Comparison of ENCODE assay signal across 1 cellular context in genomic region chr9:19049872-19050636, GRCh38.
A peak's percentile ranks its signal among the peaks of the same experiment; 100 is the strongest.
TF ChIP-seq lines count a peak whose summit lies in the region.

No MANE protein-coding gene starts in this region.

TF ChIP-seq in HepG2, 621 proteins besides CTCF, POLR2A, EP300 and RAD21 (continued from another document):
- TF ChIP-seq ZNF513 (CRISPR knock-in tag; conservative IDR thresholded peaks at IDR 0.05) (no peak), ZNF484 (CRISPR knock-in tag; IDR thresholded peaks at IDR 0.05; ENCODE audit: borderline replicate concordance, low read depth) (no peak), SP2 (CRISPR knock-in tag; IDR thresholded peaks at IDR 0.05) (no peak), ZNF205 (CRISPR knock-in tag; IDR thresholded peaks at IDR 0.05) (no peak), JUNB (CRISPR knock-in tag; IDR thresholded peaks at IDR 0.05; ENCODE audit: borderline replicate concordance) (no peak), HOXA5 (CRISPR knock-in tag; IDR thresholded peaks at IDR 0.05) (no peak), PAXIP1 (CRISPR knock-in tag; conservative IDR thresholded peaks at IDR 0.05) (no peak), ZFP82 (CRISPR knock-in tag; IDR thresholded peaks at IDR 0.05; ENCODE audit: borderline replicate concordance) (no peak), FOXC1 (CRISPR knock-in tag; IDR thresholded peaks at IDR 0.05; ENCODE audit: borderline replicate concordance) (no peak), TAF1 (CRISPR knock-in tag; IDR thresholded peaks at IDR 0.05) (0 out of 2 replicates have a peak, but pooled peaks have one; percentile 1), ZNF207 (IDR thresholded peaks at IDR 0.05; ENCODE audit: borderline replicate concordance) (no peak), MAFK (conservative IDR thresholded peaks at IDR 0.05 in 1 of 2, IDR thresholded peaks at IDR 0.05 in 1 of 2; ENCODE audit: low read length in 2 of 2) (peak in 1 of 2 experiments; percentile 82; a peak in 2 of 4 replicates), ZNF704 (CRISPR knock-in tag; IDR thresholded peaks at IDR 0.05; ENCODE audit: borderline replicate concordance) (no peak), MTF2 (CRISPR knock-in tag; IDR thresholded peaks at IDR 0.05; ENCODE audit: borderline replicate concordance) (no peak), PLRG1 (conservative IDR thresholded peaks at IDR 0.05) (no peak), SMARCC2 (IDR thresholded peaks at IDR 0.05) (no peak), MTA3 (CRISPR knock-in tag; IDR thresholded peaks at IDR 0.05) (no peak), MAFF (IDR thresholded peaks at IDR 0.05; ENCODE audit: low read depth, low read length) (peak; percentile 79), IKZF4 (CRISPR knock-in tag; IDR thresholded peaks at IDR 0.05; ENCODE audit: borderline replicate concordance, low read depth, not compliant biosample characterization) (peak; percentile 7), ZNF597 (CRISPR knock-in tag; IDR thresholded peaks at IDR 0.05) (no peak), CC2D1A (CRISPR knock-in tag; IDR thresholded peaks at IDR 0.05) (no peak), ZNF160 (CRISPR knock-in tag; IDR thresholded peaks at IDR 0.05) (no peak), NCOA1 (CRISPR knock-in tag; IDR thresholded peaks at IDR 0.05) (no peak), ZMAT3 (CRISPR knock-in tag; conservative IDR thresholded peaks at IDR 0.05) (no peak), GATA4 (IDR thresholded peaks at IDR 0.05; ENCODE audit: borderline replicate concordance, low read depth) (no peak), ZNF709 (CRISPR knock-in tag; IDR thresholded peaks at IDR 0.05) (no peak), AGO1 (IDR thresholded peaks at IDR 0.05; ENCODE audit: low read depth, low read length, poor library complexity, severe bottlenecking) (no peak), TCF7 (IDR thresholded peaks at IDR 0.05; ENCODE audit: low read depth) (no peak), BRF2 (CRISPR knock-in tag; IDR thresholded peaks at IDR 0.05) (no peak), ZBTB42 (CRISPR knock-in tag; IDR thresholded peaks at IDR 0.05) (no peak), TFAP4 (IDR thresholded peaks at IDR 0.05; ENCODE audit: borderline replicate concordance, low read depth) (peak; percentile 64; the same call in 1 of the 2 replicates), ZNF691 (CRISPR knock-in tag; IDR thresholded peaks at IDR 0.05; ENCODE audit: borderline replicate concordance, low read depth) (no peak), ZNF615 (CRISPR knock-in tag; IDR thresholded peaks at IDR 0.05; ENCODE audit: borderline replicate concordance) (0 out of 2 replicates have a peak, but pooled peaks have one; percentile 43), JDP2 (CRISPR knock-in tag; IDR thresholded peaks at IDR 0.05; ENCODE audit: borderline replicate concordance) (no peak), ZBTB1 (CRISPR knock-in tag; IDR thresholded peaks at IDR 0.05; ENCODE audit: borderline replicate concordance) (no peak), ZNF549 (CRISPR knock-in tag; IDR thresholded peaks at IDR 0.05) (no peak), HOXA3 (CRISPR knock-in tag; IDR thresholded peaks at IDR 0.05) (no peak), ZNF724P (CRISPR knock-in tag; IDR thresholded peaks at IDR 0.05; ENCODE audit: borderline replicate concordance) (no peak), KLF9 (CRISPR knock-in tag; IDR thresholded peaks at IDR 0.05; ENCODE audit: low read depth) (no peak), ONECUT2 (CRISPR knock-in tag; IDR thresholded peaks at IDR 0.05) (no peak), MED8 (CRISPR knock-in tag; IDR thresholded peaks at IDR 0.05; ENCODE audit: insufficient replicate concordance) (no peak), SNRNP70 (IDR thresholded peaks at IDR 0.05; ENCODE audit: low read depth, low read length) (no peak), ZFP37 (CRISPR knock-in tag; IDR thresholded peaks at IDR 0.05; ENCODE audit: borderline replicate concordance) (no peak), POLR2AphosphoS2 (IDR thresholded peaks at IDR 0.05; ENCODE audit: low read depth, low read length) (no peak), ZNF10 (CRISPR knock-in tag; IDR thresholded peaks at IDR 0.05; ENCODE audit: borderline replicate concordance, low read depth) (no peak), ZFYVE20 (CRISPR knock-in tag; IDR thresholded peaks at IDR 0.05; ENCODE audit: borderline replicate concordance, low read depth) (0 out of 2 replicates have a peak, but pooled peaks have one; percentile 8), CBX5 (CRISPR knock-in tag; IDR thresholded peaks at IDR 0.05; ENCODE audit: borderline replicate concordance) (no peak), YEATS4 (CRISPR knock-in tag; IDR thresholded peaks at IDR 0.05; ENCODE audit: borderline replicate concordance) (no peak), KMT2B (CRISPR knock-in tag; IDR thresholded peaks at IDR 0.05) (0 out of 2 replicates have a peak, but pooled peaks have one; percentile 22), NR2C2 (CRISPR knock-in tag; IDR thresholded peaks at IDR 0.05; ENCODE audit: borderline replicate concordance) (no peak), NFE2 (CRISPR knock-in tag; IDR thresholded peaks at IDR 0.05) (no peak), ZNF552 (CRISPR knock-in tag; IDR thresholded peaks at IDR 0.05; ENCODE audit: borderline replicate concordance) (no peak), ZBTB7A (CRISPR knock-in tag; IDR thresholded peaks at IDR 0.05) (no peak), HNRNPH1 (optimal IDR thresholded peaks at IDR 0.05; ENCODE audit: low read depth, low read length) (no peak), BRD4 (CRISPR knock-in tag; IDR thresholded peaks at IDR 0.05) (no peak), KAT7 (CRISPR knock-in tag; IDR thresholded peaks at IDR 0.05; ENCODE audit: borderline replicate concordance) (no peak; the same call in 1 of the 2 replicates), SIN3B (IDR thresholded peaks at IDR 0.05; ENCODE audit: low read length) (no peak), PLSCR1 (CRISPR knock-in tag; IDR thresholded peaks at IDR 0.05; ENCODE audit: borderline replicate concordance) (0 out of 2 replicates have a peak, but pooled peaks have one; percentile 10), ZNF629 (CRISPR knock-in tag; conservative IDR thresholded peaks at IDR 0.05) (no peak), MXD4 (CRISPR knock-in tag; IDR thresholded peaks at IDR 0.05) (no peak), ZNF749 (CRISPR knock-in tag; IDR thresholded peaks at IDR 0.05; ENCODE audit: borderline replicate concordance) (no peak), FLYWCH1 (CRISPR knock-in tag; IDR thresholded peaks at IDR 0.05) (no peak), CBX2 (IDR thresholded peaks at IDR 0.05; ENCODE audit: low read depth, low read length) (no peak), CBX2 (CRISPR knock-in tag; IDR thresholded peaks at IDR 0.05; ENCODE audit: low read depth) (no peak), SMAD3 (CRISPR knock-in tag; IDR thresholded peaks at IDR 0.05) (no peak), PHB2 (IDR thresholded peaks at IDR 0.05; ENCODE audit: partially characterized antibody) (no peak), ZFX (CRISPR knock-in tag; IDR thresholded peaks at IDR 0.05; ENCODE audit: low read depth) (no peak), GMEB1 (CRISPR knock-in tag; IDR thresholded peaks at IDR 0.05; ENCODE audit: borderline replicate concordance) (no peak; the same call in 1 of the 2 replicates), ZNF143 (CRISPR knock-in tag; IDR thresholded peaks at IDR 0.05) (no peak), ZNF547 (CRISPR knock-in tag; IDR thresholded peaks at IDR 0.05) (no peak)
